Comparison of ENCODE assay signal across 3 cellular contexts in genomic region chr17:81794509-81794908, GRCh38.
TF ChIP-seq lines count a peak whose summit lies in the region.

No MANE protein-coding gene starts in this region.

TF ChIP-seq in A549, 52 proteins besides CTCF, POLR2A, EP300 and RAD21:
- no peak for TF ChIP-seq ZSCAN20 (CRISPR knock-in tag; IDR thresholded peaks at IDR 0.05)
- no peak for TF ChIP-seq MAFK (IDR thresholded peaks at IDR 0.05; ENCODE audit: partially characterized antibody)
- TF ChIP-seq NPAS2 (CRISPR knock-in tag; IDR thresholded peaks at IDR 0.05; ENCODE audit: borderline replicate concordance), result no peak
- no peak for TF ChIP-seq HMGXB4 (CRISPR knock-in tag; IDR thresholded peaks at IDR 0.05; ENCODE audit: borderline replicate concordance)
- no peak for TF ChIP-seq ZC3H11A (IDR thresholded peaks at IDR 0.05)
- no peak for TF ChIP-seq ESRRA (IDR thresholded peaks at IDR 0.05; ENCODE audit: borderline replicate concordance, low read length)
- TF ChIP-seq PHF8 (IDR thresholded peaks at IDR 0.05; ENCODE audit: borderline replicate concordance, low read depth), result no peak
- no peak for TF ChIP-seq USF2 (IDR thresholded peaks at IDR 0.05)
- no peak for TF ChIP-seq HOXB13 (CRISPR knock-in tag; IDR thresholded peaks at IDR 0.05; ENCODE audit: low read depth)
- TF ChIP-seq CBX2 (IDR thresholded peaks at IDR 0.05; ENCODE audit: borderline replicate concordance, low read depth), result no peak
- TF ChIP-seq E2F6 (IDR thresholded peaks at IDR 0.05; ENCODE audit: borderline replicate concordance, low read depth), result no peak
- TF ChIP-seq SREBF2 (IDR thresholded peaks at IDR 0.05), result no peak
- TF ChIP-seq FOSB (CRISPR knock-in tag; IDR thresholded peaks at IDR 0.05), result no peak
- no peak for TF ChIP-seq MYC (IDR thresholded peaks at IDR 0.05; ENCODE audit: borderline replicate concordance, low read length)

TF ChIP-seq in HCT116, 20 proteins besides CTCF, POLR2A, EP300 and RAD21:
- TF ChIP-seq EZH2 (IDR thresholded peaks at IDR 0.05) (no peak), EGR1 (IDR thresholded peaks at IDR 0.05; ENCODE audit: low read depth) (no peak), ZNF274 (IDR thresholded peaks at IDR 0.05; ENCODE audit: low read depth, low read length) (no peak), FOSL1 (IDR thresholded peaks at IDR 0.05; ENCODE audit: low read depth) (no peak), SIN3A (IDR thresholded peaks at IDR 0.05; ENCODE audit: low read depth) (no peak), POLR2AphosphoS5 (IDR thresholded peaks at IDR 0.05; ENCODE audit: low read depth, low read length) (no peak), SRF (IDR thresholded peaks at IDR 0.05; ENCODE audit: low read depth) (no peak), ATF3 (IDR thresholded peaks at IDR 0.05) (no peak)

TF ChIP-seq in HepG2, 621 proteins besides CTCF, POLR2A, EP300 and RAD21 (continues in another document):
- TF ChIP-seq XRCC5 (optimal IDR thresholded peaks at IDR 0.05; ENCODE audit: low read length) (peak; percentile 38), THAP9 (CRISPR knock-in tag; IDR thresholded peaks at IDR 0.05; ENCODE audit: borderline replicate concordance) (peak; percentile 22; the same call in 1 of the 2 replicates), ZSCAN29 (CRISPR knock-in tag; conservative IDR thresholded peaks at IDR 0.05) (no peak), ZNF263 (CRISPR knock-in tag; IDR thresholded peaks at IDR 0.05) (peak; percentile 77; the same call in 1 of the 2 replicates), ZNF225 (CRISPR knock-in tag; IDR thresholded peaks at IDR 0.05) (0 out of 2 replicates have a peak, but pooled peaks have one; percentile 64), ZNF550 (CRISPR knock-in tag; IDR thresholded peaks at IDR 0.05; ENCODE audit: borderline replicate concordance) (peak; percentile 68; the same call in 1 of the 2 replicates), ZNF646 (CRISPR knock-in tag; IDR thresholded peaks at IDR 0.05) (0 out of 2 replicates have a peak, but pooled peaks have one; percentile 55), ZNF567 (CRISPR knock-in tag; IDR thresholded peaks at IDR 0.05; ENCODE audit: borderline replicate concordance) (0 out of 2 replicates have a peak, but pooled peaks have one; percentile 69), GABPB1 (CRISPR knock-in tag; IDR thresholded peaks at IDR 0.05) (0 out of 2 replicates have a peak, but pooled peaks have one; percentile 16), ZNF276 (CRISPR knock-in tag; IDR thresholded peaks at IDR 0.05; ENCODE audit: low read depth) (0 out of 2 replicates have a peak, but pooled peaks have one; percentile 21), UBTF (CRISPR knock-in tag; IDR thresholded peaks at IDR 0.05) (peak; percentile 60), ARHGAP35 (CRISPR knock-in tag; IDR thresholded peaks at IDR 0.05; ENCODE audit: borderline replicate concordance) (no peak), ZFP62 (CRISPR knock-in tag; IDR thresholded peaks at IDR 0.05) (no peak), ZNF574 (CRISPR knock-in tag; IDR thresholded peaks at IDR 0.05) (0 out of 2 replicates have a peak, but pooled peaks have one; percentile 43), ZNF260 (CRISPR knock-in tag; IDR thresholded peaks at IDR 0.05; ENCODE audit: borderline replicate concordance, low read depth) (0 out of 2 replicates have a peak, but pooled peaks have one; percentile 57), ZNF619 (CRISPR knock-in tag; IDR thresholded peaks at IDR 0.05) (0 out of 2 replicates have a peak, but pooled peaks have one; percentile 18), MTA1 (CRISPR knock-in tag; IDR thresholded peaks at IDR 0.05; ENCODE audit: borderline replicate concordance) (peak; percentile 30; the same call in 1 of the 2 replicates), TCF7 (IDR thresholded peaks at IDR 0.05; ENCODE audit: low read depth) (no peak), RFXAP (CRISPR knock-in tag; IDR thresholded peaks at IDR 0.05; ENCODE audit: borderline replicate concordance) (0 out of 2 replicates have a peak, but pooled peaks have one; percentile 25), EZH2 (conservative IDR thresholded peaks at IDR 0.05; ENCODE audit: low read depth, low read length) (peak; percentile 71; the same call in 1 of the 2 replicates), DZIP1 (CRISPR knock-in tag; IDR thresholded peaks at IDR 0.05) (no peak), ATRX (CRISPR knock-in tag; IDR thresholded peaks at IDR 0.05; ENCODE audit: borderline replicate concordance) (no peak), KAT8 (CRISPR knock-in tag; IDR thresholded peaks at IDR 0.05) (no peak), SPEN (CRISPR knock-in tag; IDR thresholded peaks at IDR 0.05; ENCODE audit: low read depth) (0 out of 2 replicates have a peak, but pooled peaks have one; percentile 18)
